ENCODE assay signal across 1 cellular context in the genomic region with DNA sequence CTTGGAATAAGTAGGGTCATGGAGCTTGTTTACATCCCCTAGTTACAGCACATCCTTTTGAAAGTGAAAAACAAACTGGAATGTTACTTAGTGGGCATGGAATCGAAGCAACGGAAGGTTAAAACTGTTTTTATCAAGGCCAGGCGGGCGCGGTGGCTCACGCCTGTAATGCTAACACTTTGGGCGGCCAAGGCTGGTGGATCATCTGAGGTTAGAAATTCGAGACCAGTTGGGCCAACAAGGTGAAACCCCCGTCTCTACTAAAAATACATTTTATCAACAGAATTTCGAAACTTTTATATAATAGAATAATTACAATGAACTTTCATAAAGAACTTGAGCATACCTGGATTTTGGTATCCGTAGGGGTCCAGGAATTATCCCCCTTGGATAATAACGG.
TF ChIP-seq lines count a peak whose summit lies in the region.

No MANE protein-coding gene starts in this region.

TF ChIP-seq in H1, 55 proteins besides CTCF, POLR2A, EP300 and RAD21:
- TF ChIP-seq SAP30 (IDR thresholded peaks at IDR 0.05; ENCODE audit: insufficient read depth, insufficient replicate concordance, low read length) (no peak), TEAD4 (IDR thresholded peaks at IDR 0.05; ENCODE audit: low read depth, low read length) (no peak), NANOG (IDR thresholded peaks at IDR 0.05; ENCODE audit: insufficient read depth, low read depth, low read length, poor library complexity, severe bottlenecking) (no peak), FOSL1 (IDR thresholded peaks at IDR 0.05; ENCODE audit: insufficient read depth, low read depth, low read length) (no peak), BCL11A (IDR thresholded peaks at IDR 0.05; ENCODE audit: low read depth in 2 of 2, low read length in 2 of 2) (no peak), ZNF274 (IDR thresholded peaks at IDR 0.05; ENCODE audit: borderline replicate concordance, extremely low read depth, low read length) (no peak), JUND (IDR thresholded peaks at IDR 0.05; ENCODE audit: low read length) (no peak), KDM4A (IDR thresholded peaks at IDR 0.05; ENCODE audit: low read depth, low read length, severe bottlenecking) (no peak), POU5F1 (IDR thresholded peaks at IDR 0.05; ENCODE audit: low read depth, low read length) (no peak), SP2 (IDR thresholded peaks at IDR 0.05; ENCODE audit: low read length) (no peak)
- TF ChIP-seq, protein P1, sequence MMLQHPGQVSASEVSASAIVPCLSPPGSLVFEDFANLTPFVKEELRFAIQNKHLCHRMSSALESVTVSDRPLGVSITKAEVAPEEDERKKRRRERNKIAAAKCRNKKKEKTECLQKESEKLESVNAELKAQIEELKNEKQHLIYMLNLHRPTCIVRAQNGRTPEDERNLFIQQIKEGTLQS (IDR thresholded peaks at IDR 0.05; ENCODE audit: insufficient read depth, low read depth, low read length) = no peak
